In genomic region chr11:30342736-30343166, GRCh38 we compare ENCODE assay signal across 11 cellular contexts. TPM values are rescaled to one million over a fixed set of nuclear protein-coding genes. Genes with fewer than 3 reads are reported as not detected.
DNase-seq lines count a peak whose midpoint lies in the region; ATAC-seq and TF ChIP-seq lines count a peak whose summit lies in the region.
"Had no signal": no experiment of that assay in that cellular context is flagged by ENCODE, and none has a peak within 500 bp of the region (broad histone marks: within the 10 kb centered on the region; RNA-seq: fewer than 3 reads in every experiment).

No MANE protein-coding gene starts in this region.

- peaks cover 15% of the 10 kb centered on the region for H3K36me3 Mint-ChIP-seq in dendritic cell treated with granulocyte-macrophage colony-stimulating factor and Interleukin-4, amounts not matched to agents 40 ng/mL and 50 ng/mL, for 4 days (ENCODE audit: low read depth)
- H3K36me3 Mint-ChIP-seq in osteocyte (ENCODE audit: unreplicated experiment) = peaks cover 11% of the 10 kb centered on the region
- peaks cover 11% of the 10 kb centered on the region for H3K36me3 Mint-ChIP-seq in activated T-cell treated with anti-CD3 and anti-CD28 coated beads, Interleukin-2, amount 50 U/mL, for 4 hours (ENCODE audit: insufficient read depth)

- H3K27me3 Mint-ChIP-seq in dendritic cell treated with granulocyte-macrophage colony-stimulating factor and Interleukin-4, amounts not matched to agents 40 ng/mL and 50 ng/mL, for 4 days = no peaks in the 10 kb centered on the region
- no peaks in the 10 kb centered on the region for H3K27me3 Mint-ChIP-seq in osteocyte (ENCODE audit: unreplicated experiment)
- H3K27me3 Mint-ChIP-seq in activated T-cell treated with anti-CD3 and anti-CD28 coated beads, Interleukin-2, amount 50 U/mL, for 4 hours (ENCODE audit: low read depth) = no peaks in the 10 kb centered on the region

- peaks cover 16% of the 10 kb centered on the region for H3K36me3 ChIP-seq in A673 (ENCODE audit: insufficient read depth, low read length, poor library complexity, severe bottlenecking)

- POLR2A ChIA-PET in A673 (lab: Charles Lee; ENCODE audit: low non-redundant PET) = no interaction called here

- BruUV-seq in A673 (replicated peaks; lab: Mats Ljungman, UMichigan) = no TSS peak

- DNase-seq in GM13977 (ENCODE audit: low spot score) (peak; percentile 62), A673 (ENCODE audit: low spot score) (no peak), osteocyte (ENCODE audit: extremely low spot score, unreplicated experiment) (no peak), foreskin melanocyte (no peak)
- DNase-seq in activated T-cell treated with anti-CD3 and anti-CD28 coated beads, Interleukin-2, amount 50 U/mL, for 4 hours = no peak
- DNase-seq: activated CD8-positive, alpha-beta memory T cell treated with anti-CD3 and anti-CD28 coated beads, Interleukin-2, amount 50 U/mL, for 4 hours; EL had no signal

- no peak overlapping the region for H3K27ac ChIP-seq in A673 (ENCODE audit: low read depth, low read length, poor library complexity, severe bottlenecking)
- H3K27ac ChIP-seq: epithelial cell of prostate had no signal

- no peaks in the 10 kb centered on the region for H3K9me3 Mint-ChIP-seq in dendritic cell treated with granulocyte-macrophage colony-stimulating factor and Interleukin-4, amounts not matched to agents 40 ng/mL and 50 ng/mL, for 4 days
- no peaks in the 10 kb centered on the region for H3K9me3 Mint-ChIP-seq in osteocyte (ENCODE audit: unreplicated experiment)
- no peaks in the 10 kb centered on the region for H3K9me3 Mint-ChIP-seq in activated T-cell treated with anti-CD3 and anti-CD28 coated beads, Interleukin-2, amount 50 U/mL, for 4 hours

- H3K9me3 ChIP-seq in A673 (ENCODE audit: low read depth, low read length, poor library complexity, severe bottlenecking) = no peaks in the 10 kb centered on the region

- intact Hi-C loops in dendritic cell treated with granulocyte-macrophage colony-stimulating factor and Interleukin-4, amounts not matched to agents 40 ng/mL and 50 ng/mL, for 4 days (cut with micrococcal nuclease) = loop anchor here (2.0 to 10.0 kb wide), 2 partner anchors 14 to 112 kb away; no protein-coding TSS in a partner anchor
- intact Hi-C loops in A673 (cut with micrococcal nuclease; ENCODE audit: unreplicated experiment) = no loop called here

- no peaks in the 10 kb centered on the region for H3K4me1 ChIP-seq in A673 (ENCODE audit: insufficient read depth, low read length, poor library complexity, severe bottlenecking)

- H3K4me3 ChIP-seq in A673 (ENCODE audit: low read depth, low read length, poor library complexity, severe bottlenecking) = no peak overlapping the region

- H3K27ac Mint-ChIP-seq in dendritic cell treated with granulocyte-macrophage colony-stimulating factor and Interleukin-4, amounts not matched to agents 40 ng/mL and 50 ng/mL, for 4 days = peak overlapping the region; percentile 85
- no peak overlapping the region for H3K27ac Mint-ChIP-seq in osteocyte (ENCODE audit: unreplicated experiment)

- no peaks in the 10 kb centered on the region for H3K27me3 ChIP-seq in A673 (replicated peaks; ENCODE audit: insufficient read depth, low read depth, low read length, poor library complexity)

- H3K4me3 Mint-ChIP-seq in dendritic cell treated with granulocyte-macrophage colony-stimulating factor and Interleukin-4, amounts not matched to agents 40 ng/mL and 50 ng/mL, for 4 days = peak overlapping the region; percentile 51
- no peak overlapping the region for H3K4me3 Mint-ChIP-seq in osteocyte (ENCODE audit: unreplicated experiment)
- no peak overlapping the region for H3K4me3 Mint-ChIP-seq in activated T-cell treated with anti-CD3 and anti-CD28 coated beads, Interleukin-2, amount 50 U/mL, for 4 hours

- in situ Hi-C loops in GM13977 (cut with MboI; ENCODE audit: low pct_unique_long_range_greater_than_20kb, low sequenced_read_pairs, unreplicated experiment) = no loop called here

- TF ChIP-seq CTCF in GM13977 (IDR thresholded peaks at IDR 0.05; ENCODE audit: extremely low read depth, insufficient read depth, missing control alignments) (no peak), A673 (conservative IDR thresholded peaks at IDR 0.05; ENCODE audit: low read depth, low read length) (no peak), osteocyte (IDR thresholded peaks at IDR 0.05) (no peak)

- ATAC-seq in GM21390 (IDR thresholded peaks at IDR 0.05; ENCODE audit: unreplicated experiment) = peak; percentile 92
- peak; percentile 98 for ATAC-seq in HG03354 (IDR thresholded peaks at IDR 0.05; ENCODE audit: poor library complexity, severe bottlenecking, unreplicated experiment)
- no peak for ATAC-seq in activated T-cell treated with anti-CD3 and anti-CD28 coated beads, Interleukin-2, amount 50 U/mL, for 4 hours

- H3K4me1 Mint-ChIP-seq in dendritic cell treated with granulocyte-macrophage colony-stimulating factor and Interleukin-4, amounts not matched to agents 40 ng/mL and 50 ng/mL, for 4 days (ENCODE audit: low read depth) = peaks cover 13% of the 10 kb centered on the region
- H3K4me1 Mint-ChIP-seq in osteocyte (ENCODE audit: unreplicated experiment) = no peaks in the 10 kb centered on the region
- peaks cover 5% of the 10 kb centered on the region for H3K4me1 Mint-ChIP-seq in activated T-cell treated with anti-CD3 and anti-CD28 coated beads, Interleukin-2, amount 50 U/mL, for 4 hours (ENCODE audit: low read depth)

- CTCF ChIA-PET in A673 (lab: Charles Lee) = no interaction called here

RNA-seq across cellular contexts. Expression of gene ARL14EP, which starts 19.8 kb away (rescaled TPM):
- total RNA-seq in A673 (2021) (76.1 and 85.9 TPM in 2 replicates), osteocyte (21.6 and 21.7 TPM in 2 replicates)
- 10 to 100 TPM; 25.4 to 32.5 (median 30.8) TPM for total RNA-seq in activated T-cell treated with anti-CD3 and anti-CD28 coated beads, Interleukin-2, amount 50 U/mL, for 4 hours

Comparison
In these comparisons a context has a peak if more than half of its experiments do, and no peak if none do; other contexts are left out.
1. ATAC-seq: peak in GM21390 (single experiment) and HG03354 (single experiment); none in activated T-cell treated with anti-CD3 and anti-CD28 coated beads, Interleukin-2, amount 50 U/mL, for 4 hours (0 of 2).